In the genomic region with DNA sequence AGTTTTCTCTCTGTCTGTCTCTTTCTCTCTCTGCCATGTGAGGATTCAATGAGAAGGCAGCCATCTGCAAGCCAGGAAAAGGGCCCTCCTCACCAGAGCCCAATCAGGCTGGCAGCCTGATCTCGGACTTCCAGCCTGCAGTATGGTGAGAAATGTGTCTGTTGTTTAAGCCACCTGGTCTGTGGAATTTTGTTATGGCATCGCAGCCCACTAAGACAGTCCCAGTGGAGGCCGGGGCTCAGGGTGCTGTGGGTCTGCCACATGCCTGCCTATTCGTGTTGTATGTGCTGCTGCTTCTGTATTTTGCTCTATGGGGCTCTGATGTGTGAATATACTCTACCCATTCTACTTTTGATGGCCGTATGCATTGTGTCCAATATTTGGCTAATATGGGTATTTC, we compare ENCODE assay signal across 16 cellular contexts.
"Had no signal": no experiment of that assay in that cellular context is flagged by ENCODE, and none has a peak within 500 bp of the region (broad histone marks: within the 10 kb centered on the region; RNA-seq: fewer than 3 reads in every experiment).

No MANE protein-coding gene starts in this region.

- H3K4me1 ChIP-seq: ascending aorta, gastroesophageal sphincter, right lobe of liver had no signal

- H3K27ac Mint-ChIP-seq: activated CD4-positive, alpha-beta memory T cell treated with anti-CD3 and anti-CD28 coated beads for 36 hours; activated naive CD8-positive, alpha-beta T cell treated with anti-CD3 and anti-CD28 coated beads, Interleukin-2, amount 50 U/mL, for 24 hours; activated T-helper 1 cell treated with anti-CD3 and anti-CD28 coated beads, Interleukin-12 subunit alpha, Interleukin-12 subunit beta, Interleukin-2, Interleukin-4 antibody, amounts not matched to agents 30 ng/mL and 10 ng/mL and 1 ng/mL, durations not matched to agents 14 hours and 24 hours and 36 hours; stimulated activated naive CD8-positive, alpha-beta T cell treated with anti-CD3 and anti-CD28 coated beads, Interleukin-15, Interleukin-2, amounts not matched to agents 100 ng/mL and 50 ng/mL, for 24 hours; T-helper 17 cell had no signal

- H3K4me3 Mint-ChIP-seq: activated CD4-positive, alpha-beta memory T cell treated with anti-CD3 and anti-CD28 coated beads for 36 hours; activated naive CD8-positive, alpha-beta T cell treated with anti-CD3 and anti-CD28 coated beads, Interleukin-2, amount 50 U/mL, for 24 hours; activated T-helper 1 cell treated with anti-CD3 and anti-CD28 coated beads, Interleukin-12 subunit alpha, Interleukin-12 subunit beta, Interleukin-2, Interleukin-4 antibody, amounts not matched to agents 30 ng/mL and 10 ng/mL and 1 ng/mL, durations not matched to agents 14 hours and 24 hours and 36 hours; naive B cell; stimulated activated naive CD8-positive, alpha-beta T cell treated with anti-CD3 and anti-CD28 coated beads, Interleukin-15, Interleukin-2, amounts not matched to agents 100 ng/mL and 50 ng/mL, for 24 hours; T-helper 17 cell had no signal

- DNase-seq: activated CD4-positive, alpha-beta memory T cell treated with anti-CD3 and anti-CD28 coated beads for 36 hours; activated naive CD4-positive, alpha-beta T cell treated with Interleukin-2 at 50 U/mL for 16 hours; activated naive CD8-positive, alpha-beta T cell treated with anti-CD3 and anti-CD28 coated beads, Interleukin-2, amount 50 U/mL, for 24 hours; dorsolateral prefrontal cortex; heart right ventricle; naive B cell; nucleus accumbens; T-helper 17 cell; testis; WERI-Rb-1 had no signal

- H3K9me3 Mint-ChIP-seq: activated naive CD8-positive, alpha-beta T cell treated with anti-CD3 and anti-CD28 coated beads, Interleukin-2, amount 50 U/mL, for 24 hours; activated T-helper 1 cell treated with anti-CD3 and anti-CD28 coated beads, Interleukin-12 subunit alpha, Interleukin-12 subunit beta, Interleukin-2, Interleukin-4 antibody, amounts not matched to agents 30 ng/mL and 10 ng/mL and 1 ng/mL, durations not matched to agents 14 hours and 24 hours and 36 hours; stimulated activated naive CD8-positive, alpha-beta T cell treated with anti-CD3 and anti-CD28 coated beads, Interleukin-15, Interleukin-2, amounts not matched to agents 100 ng/mL and 50 ng/mL, for 24 hours had no signal

- H3K4me1 Mint-ChIP-seq: activated naive CD8-positive, alpha-beta T cell treated with anti-CD3 and anti-CD28 coated beads, Interleukin-2, amount 50 U/mL, for 24 hours; naive B cell; T-helper 17 cell had no signal

- H3K36me3 ChIP-seq: ascending aorta, gastroesophageal sphincter, heart right ventricle, right lobe of liver, spleen, WERI-Rb-1 had no signal

- H3K4me3 ChIP-seq: ascending aorta, dorsolateral prefrontal cortex, gastroesophageal sphincter, heart right ventricle, right lobe of liver, spleen, testis had no signal

- H3K9me3 ChIP-seq: right lobe of liver, testis had no signal

- H3K27me3 ChIP-seq: ascending aorta, right lobe of liver, testis had no signal

- H3K27ac ChIP-seq: ascending aorta, dorsolateral prefrontal cortex, gastroesophageal sphincter, heart right ventricle, right lobe of liver, spleen, testis, WERI-Rb-1 had no signal

- ATAC-seq: activated naive CD8-positive, alpha-beta T cell treated with anti-CD3 and anti-CD28 coated beads, Interleukin-2, amount 50 U/mL, for 24 hours; gastroesophageal sphincter; heart right ventricle; right lobe of liver; T-helper 17 cell had no signal

- H3K36me3 Mint-ChIP-seq: activated CD4-positive, alpha-beta memory T cell treated with anti-CD3 and anti-CD28 coated beads for 36 hours had no signal
